In genomic region chr16:7512503-7512902, GRCh38 we compare ENCODE assay signal across 5 cellular contexts.
"Had no signal": no experiment of that assay in that cellular context is flagged by ENCODE, and none has a peak within 500 bp of the region (broad histone marks: within the 10 kb centered on the region; RNA-seq: fewer than 3 reads in every experiment).

No MANE protein-coding gene starts in this region.

- ATAC-seq: HepG2, K562 had no signal

- H3K4me3 ChIP-seq: K562 had no signal

- DNase-seq: IMR-90, KBM-7 had no signal

- H3K27ac ChIP-seq: HL-60 had no signal
